In genomic region chr13:21639604-21640003, GRCh38 we compare ENCODE assay signal across 17 cellular contexts. TPM values are rescaled to one million over a fixed set of nuclear protein-coding genes. Genes with fewer than 3 reads are reported as not detected.
A peak's percentile ranks its signal among the peaks of the same experiment; 100 is the strongest.
DNase-seq lines count a peak whose midpoint lies in the region.
"Had no signal": no experiment of that assay in that cellular context is flagged by ENCODE, and none has a peak within 500 bp of the region (broad histone marks: within the 10 kb centered on the region; RNA-seq: fewer than 3 reads in every experiment).

No MANE protein-coding gene starts in this region.

- H2BK120ac ChIP-seq in neuronal stem cell (ENCODE audit: low read depth, low read length) = no peak overlapping the region

- no peak overlapping the region for H4K8ac ChIP-seq in neuronal stem cell (ENCODE audit: low read depth, low read length)

- H2AK5ac ChIP-seq in neuronal stem cell (ENCODE audit: low read depth, low read length) = no peak overlapping the region

- H3K9ac ChIP-seq in neuronal stem cell (ENCODE audit: low read depth, low read length, poor library complexity) = no peak overlapping the region
- H3K9ac ChIP-seq: SK-N-SH had no signal

- no peak overlapping the region for H2BK15ac ChIP-seq in neuronal stem cell (ENCODE audit: low read length)

- H3K4me3 ChIP-seq in neuronal stem cell (ENCODE audit: low read length in 2 of 2) = no peak overlapping the region
- H3K4me3 ChIP-seq: A549 had no signal

- H4K91ac ChIP-seq in neuronal stem cell (ENCODE audit: low read depth, low read length, poor library complexity) = no peak overlapping the region

- H3K27me3 ChIP-seq in neuronal stem cell (ENCODE audit: control insufficient read depth in 3 of 3, insufficient read depth in 3 of 3, low read depth in 1 of 3, low read length in 3 of 3) = no peaks in the 10 kb centered on the region

- no peak overlapping the region for H2BK12ac ChIP-seq in neuronal stem cell (ENCODE audit: low read length)

- no peaks in the 10 kb centered on the region for H3K79me1 ChIP-seq in neuronal stem cell (ENCODE audit: low read depth, low read length)

- no peak overlapping the region for H3K14ac ChIP-seq in neuronal stem cell (ENCODE audit: low read length)

- H3K9me3 ChIP-seq in neuronal stem cell (replicated peaks in 1 of 2; ENCODE audit: control insufficient read depth in 2 of 2, insufficient read depth in 1 of 2, low read depth in 1 of 2, low read length in 2 of 2) = peaks cover 0 to 3% of the 10 kb centered on the region in 2 donors
- H3K9me3 ChIP-seq: A549, Caco-2, SK-N-SH had no signal

- H3K36me3 ChIP-seq in neuronal stem cell (replicated peaks in 1 of 2; ENCODE audit: control insufficient read depth in 2 of 2, insufficient read depth in 2 of 2, low read length in 2 of 2) = no peaks in the 10 kb centered on the region

- DNase-seq in NCI-H345 (lab: John Stamatoyannopoulos, UW) (peak; percentile 9), NCI-H345 treated with DMSO at 0.1 percent for 48 hours (lab: John Stamatoyannopoulos, UW; ENCODE audit: unreplicated experiment) (no peak), NCI-H128 (lab: John Stamatoyannopoulos, UW; ENCODE audit: unreplicated experiment) (peak; percentile 80), NCI-H748 treated with DMSO at 0.1 percent for 48 hours (lab: John Stamatoyannopoulos, UW) (peak; percentile 74), neuronal stem cell (ENCODE audit: low spot score) (peak; percentile 66), cortex of kidney (lab: John Stamatoyannopoulos, UW) (no peak), C1 segment of cervical spinal cord (lab: John Stamatoyannopoulos, UW) (no peak), dedifferentiated amniotic fluid mesenchymal stem cell (ENCODE audit: extremely low spot score) (no peak)
- DNase-seq: Caco-2; CD4-positive, CD25-positive, alpha-beta regulatory T cell; DMS53; NCI-H1694 treated with DMSO at 0.1 percent for 48 hours; NCI-H774; SK-N-SH; T-cell; T-helper 9 cell had no signal

- no peak overlapping the region for H3K18ac ChIP-seq in neuronal stem cell (ENCODE audit: low read length)

- WGBS in neuronal stem cell (ENCODE audit: extremely low coverage in 2 of 2, insufficient read length in 2 of 2, insufficient replicate concordance in 1 of 2), 2 donors = no CpG with 5 or more reads among the region's 4 CpGs

- H3K27ac ChIP-seq in neuronal stem cell (replicated peaks; ENCODE audit: low read length) = peak overlapping the region; percentile 63
- H3K27ac ChIP-seq: A549 had no signal

- H2BK5ac ChIP-seq in neuronal stem cell (ENCODE audit: low read length) = no peak overlapping the region

- peaks cover 0 to 13% of the 10 kb centered on the region in 2 donors for H3K4me1 ChIP-seq in neuronal stem cell (ENCODE audit: control insufficient read depth in 2 of 2, insufficient read depth in 1 of 2, low read depth in 1 of 2, low read length in 2 of 2)

- no peak overlapping the region for H3K4me2 ChIP-seq in neuronal stem cell (ENCODE audit: insufficient read depth, low read length, poor library complexity, severe bottlenecking)
- H3K4me2 ChIP-seq: A549, SK-N-SH had no signal

- H3K23ac ChIP-seq in neuronal stem cell (ENCODE audit: low read depth, low read length, poor library complexity) = no peak overlapping the region

- peak overlapping the region; percentile 46 for H2AFZ ChIP-seq in neuronal stem cell (ENCODE audit: low read length)

- H3K4ac ChIP-seq in neuronal stem cell (ENCODE audit: low read length) = no peak overlapping the region

RNA-seq across cellular contexts. Expression of gene FGF9, which starts 31.3 kb away (rescaled TPM):
- 5.6 TPM for polyA plus RNA-seq in neuronal stem cell (2013, experiment 1 of 2)
- polyA plus RNA-seq in neuronal stem cell (2013, experiment 2 of 2) = 5.9 TPM
- polyA plus RNA-seq: A549, SK-N-SH had no signal

RNA-seq across cellular contexts. Expression of gene MICU2, which starts 35.6 kb away (rescaled TPM):
- polyA plus RNA-seq in neuronal stem cell (2013, experiment 1 of 2) = 48.7 TPM
- 49.4 TPM for polyA plus RNA-seq in neuronal stem cell (2013, experiment 2 of 2)

Comparison
In these comparisons a context has a peak if more than half of its experiments do, and no peak if none do; other contexts are left out.
1. DNase-seq: peak in NCI-H345 (single experiment), NCI-H128 (single experiment), NCI-H748 treated with DMSO at 0.1 percent for 48 hours (single experiment) and neuronal stem cell (single experiment); none in NCI-H345 treated with DMSO at 0.1 percent for 48 hours (single experiment), cortex of kidney (single experiment), C1 segment of cervical spinal cord (0 of 14) and dedifferentiated amniotic fluid mesenchymal stem cell (single experiment).